8 cellular contexts compared by ENCODE assay signal in the genomic region with DNA sequence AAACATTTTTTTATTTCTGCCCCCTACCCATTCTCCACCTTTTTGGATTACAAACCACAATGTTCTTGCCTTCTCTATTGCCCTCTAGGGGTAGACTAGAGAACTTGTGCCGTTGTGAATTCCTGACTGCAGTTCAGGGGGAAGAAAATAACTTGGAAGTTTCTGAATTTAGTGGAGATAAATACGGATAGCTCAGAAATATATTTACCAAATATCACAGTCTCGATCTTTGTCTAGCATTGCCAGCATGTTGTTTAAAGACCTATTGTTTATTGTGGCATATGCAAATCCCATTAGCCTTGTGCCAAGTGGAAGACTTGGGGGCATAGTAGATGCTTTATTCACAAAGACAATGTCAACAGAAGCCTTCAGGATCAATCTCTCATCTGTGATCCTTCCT.
DNase-seq lines count a peak whose midpoint lies in the region; ATAC-seq and TF ChIP-seq lines count a peak whose summit lies in the region.

No MANE protein-coding gene starts in this region.

- DNase-seq in NCI-H1105 treated with DMSO at 0.1 percent for 48 hours (lab: John Stamatoyannopoulos, UW) (peak; percentile 25), NCI-H1105 (lab: John Stamatoyannopoulos, UW) (no peak), RKO (ENCODE audit: low spot score) (peak; percentile 53), foreskin melanocyte (peak; percentile 50), type B pancreatic cell (ENCODE audit: extremely low spot score, unreplicated experiment) (no peak), T-helper 2 cell (no peak)

- no peak overlapping the region for H3K27ac Mint-ChIP-seq in type B pancreatic cell

- H3K4me1 Mint-ChIP-seq in type B pancreatic cell (ENCODE audit: unreplicated experiment) = peaks cover 6% of the 10 kb centered on the region

- ATAC-seq in HG02571 (IDR thresholded peaks at IDR 0.05; ENCODE audit: unreplicated experiment) (peak; percentile 52), GM19324 (IDR thresholded peaks at IDR 0.05; ENCODE audit: low FRiP score, unreplicated experiment) (no peak)

- H3K4me3 Mint-ChIP-seq in type B pancreatic cell = no peak overlapping the region

- H3K9me3 Mint-ChIP-seq in type B pancreatic cell = no peaks in the 10 kb centered on the region

- H3K36me3 Mint-ChIP-seq in type B pancreatic cell = no peaks in the 10 kb centered on the region

- H3K27me3 Mint-ChIP-seq in type B pancreatic cell = no peaks in the 10 kb centered on the region

- TF ChIP-seq CTCF in type B pancreatic cell (conservative IDR thresholded peaks at IDR 0.05) = peak; percentile 79

Comparison
In these comparisons a context has a peak if more than half of its experiments do, and no peak if none do; other contexts are left out.
1. DNase-seq: peak in NCI-H1105 treated with DMSO at 0.1 percent for 48 hours (single experiment), RKO (single experiment) and foreskin melanocyte (single experiment); none in NCI-H1105 (single experiment), type B pancreatic cell (single experiment) and T-helper 2 cell (0 of 5).